In the genomic region with DNA sequence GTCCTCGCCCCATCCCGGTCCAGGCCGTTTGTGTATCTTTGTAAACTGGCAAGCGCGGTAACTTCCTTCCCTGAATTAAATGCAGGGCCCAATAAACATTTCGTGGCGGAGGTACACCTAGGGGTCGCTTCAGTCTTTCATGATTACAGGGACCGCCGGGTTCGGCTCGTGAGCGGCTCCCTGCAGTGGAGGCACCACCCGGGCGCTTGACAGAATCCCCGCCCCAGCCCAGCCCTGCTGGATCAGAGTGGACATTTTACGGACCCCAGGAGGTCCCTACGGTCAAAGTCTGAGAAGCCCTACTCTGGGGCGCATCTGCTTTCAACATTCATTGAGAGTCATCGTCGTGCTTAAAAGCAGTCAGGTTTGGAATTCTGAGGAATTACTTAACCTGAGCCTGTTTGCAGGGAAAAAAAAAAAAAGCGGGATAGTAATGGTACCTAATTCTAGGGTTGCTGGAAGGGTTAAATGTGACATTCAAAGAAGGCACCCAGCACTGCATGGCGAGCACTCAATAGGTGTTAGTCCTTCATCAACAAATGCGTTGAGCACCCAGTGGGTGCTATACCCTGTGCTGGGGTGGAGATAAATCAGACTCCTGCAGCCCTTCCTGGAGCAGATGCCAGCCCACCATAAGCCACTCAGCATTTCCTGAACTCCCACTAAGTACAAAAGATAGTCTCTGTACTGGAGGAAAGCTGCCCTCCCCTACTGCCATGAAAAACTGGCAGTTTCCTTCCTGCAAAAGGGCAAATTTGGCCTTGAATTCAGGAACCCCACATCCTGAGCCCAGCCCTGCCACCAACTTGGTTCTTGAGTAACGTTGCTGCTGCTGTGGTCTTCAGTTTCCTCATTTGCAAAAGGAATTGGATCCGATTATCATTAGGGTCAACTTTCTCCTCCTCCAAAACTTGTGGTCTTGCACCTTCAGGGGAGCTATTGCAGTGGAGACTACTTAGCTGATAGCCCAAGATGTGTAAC, we compare ENCODE assay signal across 1 cellular context.
TF ChIP-seq lines count a peak whose summit lies in the region.

No MANE protein-coding gene starts in this region.

TF ChIP-seq in WTC11, 78 proteins besides CTCF, POLR2A, EP300 and RAD21 (continued from another document):
- TF ChIP-seq, protein P1, sequence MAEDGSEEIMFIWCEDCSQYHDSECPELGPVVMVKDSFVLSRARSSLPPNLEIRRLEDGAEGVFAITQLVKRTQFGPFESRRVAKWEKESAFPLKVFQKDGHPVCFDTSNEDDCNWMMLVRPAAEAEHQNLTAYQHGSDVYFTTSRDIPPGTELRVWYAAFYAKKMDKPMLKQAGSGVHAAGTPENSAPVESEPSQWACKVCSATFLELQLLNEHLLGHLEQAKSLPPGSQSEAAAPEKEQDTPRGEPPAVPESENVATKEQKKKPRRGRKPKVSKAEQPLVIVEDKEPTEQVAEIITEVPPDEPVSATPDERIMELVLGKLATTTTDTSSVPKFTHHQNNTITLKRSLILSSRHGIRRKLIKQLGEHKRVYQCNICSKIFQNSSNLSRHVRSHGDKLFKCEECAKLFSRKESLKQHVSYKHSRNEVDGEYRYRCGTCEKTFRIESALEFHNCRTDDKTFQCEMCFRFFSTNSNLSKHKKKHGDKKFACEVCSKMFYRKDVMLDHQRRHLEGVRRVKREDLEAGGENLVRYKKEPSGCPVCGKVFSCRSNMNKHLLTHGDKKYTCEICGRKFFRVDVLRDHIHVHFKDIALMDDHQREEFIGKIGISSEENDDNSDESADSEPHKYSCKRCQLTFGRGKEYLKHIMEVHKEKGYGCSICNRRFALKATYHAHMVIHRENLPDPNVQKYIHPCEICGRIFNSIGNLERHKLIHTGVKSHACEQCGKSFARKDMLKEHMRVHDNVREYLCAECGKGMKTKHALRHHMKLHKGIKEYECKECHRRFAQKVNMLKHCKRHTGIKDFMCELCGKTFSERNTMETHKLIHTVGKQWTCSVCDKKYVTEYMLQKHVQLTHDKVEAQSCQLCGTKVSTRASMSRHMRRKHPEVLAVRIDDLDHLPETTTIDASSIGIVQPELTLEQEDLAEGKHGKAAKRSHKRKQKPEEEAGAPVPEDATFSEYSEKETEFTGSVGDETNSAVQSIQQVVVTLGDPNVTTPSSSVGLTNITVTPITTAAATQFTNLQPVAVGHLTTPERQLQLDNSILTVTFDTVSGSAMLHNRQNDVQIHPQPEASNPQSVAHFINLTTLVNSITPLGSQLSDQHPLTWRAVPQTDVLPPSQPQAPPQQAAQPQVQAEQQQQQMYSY (CRISPR knock-in tag; IDR thresholded peaks at IDR 0.05) = no peak
- TF ChIP-seq FOXK1 (CRISPR knock-in tag; IDR thresholded peaks at IDR 0.05) = 0 out of 2 replicates have a peak, but pooled peaks have one; percentile 4
- TF ChIP-seq, protein P2, sequence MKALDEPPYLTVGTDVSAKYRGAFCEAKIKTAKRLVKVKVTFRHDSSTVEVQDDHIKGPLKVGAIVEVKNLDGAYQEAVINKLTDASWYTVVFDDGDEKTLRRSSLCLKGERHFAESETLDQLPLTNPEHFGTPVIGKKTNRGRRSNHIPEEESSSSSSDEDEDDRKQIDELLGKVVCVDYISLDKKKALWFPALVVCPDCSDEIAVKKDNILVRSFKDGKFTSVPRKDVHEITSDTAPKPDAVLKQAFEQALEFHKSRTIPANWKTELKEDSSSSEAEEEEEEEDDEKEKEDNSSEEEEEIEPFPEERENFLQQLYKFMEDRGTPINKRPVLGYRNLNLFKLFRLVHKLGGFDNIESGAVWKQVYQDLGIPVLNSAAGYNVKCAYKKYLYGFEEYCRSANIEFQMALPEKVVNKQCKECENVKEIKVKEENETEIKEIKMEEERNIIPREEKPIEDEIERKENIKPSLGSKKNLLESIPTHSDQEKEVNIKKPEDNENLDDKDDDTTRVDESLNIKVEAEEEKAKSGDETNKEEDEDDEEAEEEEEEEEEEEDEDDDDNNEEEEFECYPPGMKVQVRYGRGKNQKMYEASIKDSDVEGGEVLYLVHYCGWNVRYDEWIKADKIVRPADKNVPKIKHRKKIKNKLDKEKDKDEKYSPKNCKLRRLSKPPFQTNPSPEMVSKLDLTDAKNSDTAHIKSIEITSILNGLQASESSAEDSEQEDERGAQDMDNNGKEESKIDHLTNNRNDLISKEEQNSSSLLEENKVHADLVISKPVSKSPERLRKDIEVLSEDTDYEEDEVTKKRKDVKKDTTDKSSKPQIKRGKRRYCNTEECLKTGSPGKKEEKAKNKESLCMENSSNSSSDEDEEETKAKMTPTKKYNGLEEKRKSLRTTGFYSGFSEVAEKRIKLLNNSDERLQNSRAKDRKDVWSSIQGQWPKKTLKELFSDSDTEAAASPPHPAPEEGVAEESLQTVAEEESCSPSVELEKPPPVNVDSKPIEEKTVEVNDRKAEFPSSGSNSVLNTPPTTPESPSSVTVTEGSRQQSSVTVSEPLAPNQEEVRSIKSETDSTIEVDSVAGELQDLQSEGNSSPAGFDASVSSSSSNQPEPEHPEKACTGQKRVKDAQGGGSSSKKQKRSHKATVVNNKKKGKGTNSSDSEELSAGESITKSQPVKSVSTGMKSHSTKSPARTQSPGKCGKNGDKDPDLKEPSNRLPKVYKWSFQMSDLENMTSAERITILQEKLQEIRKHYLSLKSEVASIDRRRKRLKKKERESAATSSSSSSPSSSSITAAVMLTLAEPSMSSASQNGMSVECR (CRISPR knock-in tag; IDR thresholded peaks at IDR 0.05; ENCODE audit: borderline replicate concordance) = no peak
- TF ChIP-seq, protein P3, sequence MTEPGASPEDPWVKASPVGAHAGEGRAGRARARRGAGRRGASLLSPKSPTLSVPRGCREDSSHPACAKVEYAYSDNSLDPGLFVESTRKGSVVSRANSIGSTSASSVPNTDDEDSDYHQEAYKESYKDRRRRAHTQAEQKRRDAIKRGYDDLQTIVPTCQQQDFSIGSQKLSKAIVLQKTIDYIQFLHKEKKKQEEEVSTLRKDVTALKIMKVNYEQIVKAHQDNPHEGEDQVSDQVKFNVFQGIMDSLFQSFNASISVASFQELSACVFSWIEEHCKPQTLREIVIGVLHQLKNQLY (CRISPR knock-in tag; IDR thresholded peaks at IDR 0.05) = no peak
- TF ChIP-seq, protein P4, sequence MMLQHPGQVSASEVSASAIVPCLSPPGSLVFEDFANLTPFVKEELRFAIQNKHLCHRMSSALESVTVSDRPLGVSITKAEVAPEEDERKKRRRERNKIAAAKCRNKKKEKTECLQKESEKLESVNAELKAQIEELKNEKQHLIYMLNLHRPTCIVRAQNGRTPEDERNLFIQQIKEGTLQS (CRISPR knock-in tag; conservative IDR thresholded peaks at IDR 0.05) = no peak
- TF ChIP-seq, protein P5, sequence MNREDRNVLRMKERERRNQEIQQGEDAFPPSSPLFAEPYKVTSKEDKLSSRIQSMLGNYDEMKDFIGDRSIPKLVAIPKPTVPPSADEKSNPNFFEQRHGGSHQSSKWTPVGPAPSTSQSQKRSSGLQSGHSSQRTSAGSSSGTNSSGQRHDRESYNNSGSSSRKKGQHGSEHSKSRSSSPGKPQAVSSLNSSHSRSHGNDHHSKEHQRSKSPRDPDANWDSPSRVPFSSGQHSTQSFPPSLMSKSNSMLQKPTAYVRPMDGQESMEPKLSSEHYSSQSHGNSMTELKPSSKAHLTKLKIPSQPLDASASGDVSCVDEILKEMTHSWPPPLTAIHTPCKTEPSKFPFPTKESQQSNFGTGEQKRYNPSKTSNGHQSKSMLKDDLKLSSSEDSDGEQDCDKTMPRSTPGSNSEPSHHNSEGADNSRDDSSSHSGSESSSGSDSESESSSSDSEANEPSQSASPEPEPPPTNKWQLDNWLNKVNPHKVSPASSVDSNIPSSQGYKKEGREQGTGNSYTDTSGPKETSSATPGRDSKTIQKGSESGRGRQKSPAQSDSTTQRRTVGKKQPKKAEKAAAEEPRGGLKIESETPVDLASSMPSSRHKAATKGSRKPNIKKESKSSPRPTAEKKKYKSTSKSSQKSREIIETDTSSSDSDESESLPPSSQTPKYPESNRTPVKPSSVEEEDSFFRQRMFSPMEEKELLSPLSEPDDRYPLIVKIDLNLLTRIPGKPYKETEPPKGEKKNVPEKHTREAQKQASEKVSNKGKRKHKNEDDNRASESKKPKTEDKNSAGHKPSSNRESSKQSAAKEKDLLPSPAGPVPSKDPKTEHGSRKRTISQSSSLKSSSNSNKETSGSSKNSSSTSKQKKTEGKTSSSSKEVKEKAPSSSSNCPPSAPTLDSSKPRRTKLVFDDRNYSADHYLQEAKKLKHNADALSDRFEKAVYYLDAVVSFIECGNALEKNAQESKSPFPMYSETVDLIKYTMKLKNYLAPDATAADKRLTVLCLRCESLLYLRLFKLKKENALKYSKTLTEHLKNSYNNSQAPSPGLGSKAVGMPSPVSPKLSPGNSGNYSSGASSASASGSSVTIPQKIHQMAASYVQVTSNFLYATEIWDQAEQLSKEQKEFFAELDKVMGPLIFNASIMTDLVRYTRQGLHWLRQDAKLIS (CRISPR knock-in tag; IDR thresholded peaks at IDR 0.05; ENCODE audit: borderline replicate concordance) = no peak
- TF ChIP-seq TP53 (CRISPR knock-in tag; IDR thresholded peaks at IDR 0.05) = no peak
- TF ChIP-seq ZNF121 (CRISPR knock-in tag; IDR thresholded peaks at IDR 0.05) = no peak
- TF ChIP-seq, protein P6, sequence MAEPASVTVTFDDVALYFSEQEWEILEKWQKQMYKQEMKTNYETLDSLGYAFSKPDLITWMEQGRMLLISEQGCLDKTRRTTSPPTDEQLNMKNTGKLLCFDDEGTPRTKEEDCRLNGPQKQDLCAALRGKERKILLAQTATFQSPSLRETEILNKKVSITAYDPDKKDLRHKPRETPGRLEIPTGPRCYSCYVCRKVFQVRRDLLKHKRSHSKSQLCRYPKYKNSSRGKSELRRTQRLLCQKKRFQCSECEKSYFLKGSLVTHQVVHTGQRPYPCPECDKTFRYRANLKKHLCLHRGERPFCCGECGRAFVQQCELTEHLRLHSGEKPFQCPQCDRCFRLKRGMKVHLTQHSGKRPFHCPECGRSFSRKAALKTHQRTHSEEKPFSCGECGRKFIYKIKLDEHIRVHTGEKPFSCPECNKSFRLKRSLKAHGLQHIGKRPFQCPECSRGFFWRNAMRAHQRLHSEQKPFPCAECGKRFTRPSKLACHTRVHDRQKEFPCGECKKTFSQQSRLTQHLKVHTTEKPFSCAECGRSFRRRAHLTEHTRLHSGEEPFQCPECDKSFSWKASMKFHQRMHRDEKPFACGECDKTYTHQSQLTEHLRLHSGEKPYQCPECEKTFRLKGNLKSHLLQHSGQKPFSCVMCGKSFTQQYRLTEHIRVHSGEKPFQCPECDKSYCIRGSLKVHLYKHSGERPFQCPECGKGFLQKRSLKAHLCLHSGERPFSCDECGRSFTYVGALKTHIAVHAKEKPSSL (CRISPR knock-in tag; conservative IDR thresholded peaks at IDR 0.05) = no peak
- TF ChIP-seq, protein P7, sequence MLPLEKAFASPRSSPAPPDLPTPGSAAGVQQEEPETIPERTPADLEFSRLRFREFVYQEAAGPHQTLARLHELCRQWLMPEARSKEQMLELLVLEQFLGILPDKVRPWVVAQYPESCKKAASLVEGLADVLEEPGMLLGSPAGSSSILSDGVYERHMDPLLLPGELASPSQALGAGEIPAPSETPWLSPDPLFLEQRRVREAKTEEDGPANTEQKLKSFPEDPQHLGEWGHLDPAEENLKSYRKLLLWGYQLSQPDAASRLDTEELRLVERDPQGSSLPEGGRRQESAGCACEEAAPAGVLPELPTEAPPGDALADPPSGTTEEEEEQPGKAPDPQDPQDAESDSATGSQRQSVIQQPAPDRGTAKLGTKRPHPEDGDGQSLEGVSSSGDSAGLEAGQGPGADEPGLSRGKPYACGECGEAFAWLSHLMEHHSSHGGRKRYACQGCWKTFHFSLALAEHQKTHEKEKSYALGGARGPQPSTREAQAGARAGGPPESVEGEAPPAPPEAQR (CRISPR knock-in tag; IDR thresholded peaks at IDR 0.05) = no peak
